ENCODE assay signal across 1 cellular context in genomic region chr1:228149341-228150020, GRCh38.
TF ChIP-seq lines count a peak whose summit lies in the region.

GJC2 (plus strand) TSS chr1:228149930; CDS start chr1:228157759, 7,829 bp downstream.

TF ChIP-seq in WTC11, 78 proteins besides CTCF, POLR2A, EP300 and RAD21 (continued from another document):
- TF ChIP-seq ATF2 (CRISPR knock-in tag; IDR thresholded peaks at IDR 0.05; ENCODE audit: borderline replicate concordance, low read depth) (no peak), HMGA2 (CRISPR knock-in tag; IDR thresholded peaks at IDR 0.05) (no peak), CREM (CRISPR knock-in tag; IDR thresholded peaks at IDR 0.05) (no peak), STAT6 (CRISPR knock-in tag; conservative IDR thresholded peaks at IDR 0.05; ENCODE audit: low read depth) (no peak)
